18 cellular contexts compared by ENCODE assay signal in genomic region chr1:198986041-198986440, GRCh38.
"Had no signal": no experiment of that assay in that cellular context is flagged by ENCODE, and none has a peak within 500 bp of the region (broad histone marks: within the 10 kb centered on the region; RNA-seq: fewer than 3 reads in every experiment).

No MANE protein-coding gene starts in this region.

- H3K36me3 Mint-ChIP-seq: memory B cell, T-cell had no signal

- H3K4me3 ChIP-seq: psoas muscle, transverse colon had no signal

- DNase-seq: activated CD4-positive, alpha-beta T cell treated with anti-CD3 and anti-CD28 coated beads for 48 hours; activated naive CD4-positive, alpha-beta T cell treated with anti-CD3 and anti-CD28 coated beads for 36 hours; effector memory CD8-positive, alpha-beta T cell; erythroblast; glutamatergic neuron; occipital lobe; psoas muscle; stimulated activated naive CD4-positive, alpha-beta T cell; substantia nigra; T-cell; T1000; transverse colon; WERI-Rb-1 had no signal

- H3K9me3 ChIP-seq: psoas muscle, transverse colon had no signal

- H3K27me3 ChIP-seq: transverse colon had no signal

- H3K27me3 Mint-ChIP-seq: central memory CD8-positive, alpha-beta T cell; dendritic cell treated with granulocyte-macrophage colony-stimulating factor and Interleukin-4, amounts not matched to agents 40 ng/mL and 50 ng/mL, for 4 days; memory B cell; T-cell had no signal

- H3K9me3 Mint-ChIP-seq: activated naive CD4-positive, alpha-beta T cell treated with anti-CD3 and anti-CD28 coated beads for 36 hours; central memory CD8-positive, alpha-beta T cell; effector memory CD8-positive, alpha-beta T cell; memory B cell had no signal

- ATAC-seq: effector memory CD8-positive, alpha-beta T cell; psoas muscle; sciatic nerve; T-cell had no signal

- H3K27ac ChIP-seq: psoas muscle, transverse colon, WERI-Rb-1 had no signal

- H3K4me1 ChIP-seq: psoas muscle, transverse colon had no signal

- H3K4me3 Mint-ChIP-seq: activated naive CD4-positive, alpha-beta T cell treated with anti-CD3 and anti-CD28 coated beads for 36 hours; central memory CD8-positive, alpha-beta T cell; dendritic cell treated with granulocyte-macrophage colony-stimulating factor and Interleukin-4, amounts not matched to agents 40 ng/mL and 50 ng/mL, for 4 days; effector memory CD8-positive, alpha-beta T cell; memory B cell; natural killer cell treated with Interleukin-12 subunit alpha and Interleukin-12 subunit beta and Interleukin-15 and Interleukin-18, amount 100 ng/mL, for 72 hours; T-cell had no signal

- H3K36me3 ChIP-seq: transverse colon, WERI-Rb-1 had no signal

- H3K27ac Mint-ChIP-seq: activated naive CD4-positive, alpha-beta T cell treated with anti-CD3 and anti-CD28 coated beads for 36 hours; dendritic cell treated with granulocyte-macrophage colony-stimulating factor and Interleukin-4, amounts not matched to agents 40 ng/mL and 50 ng/mL, for 4 days; effector memory CD8-positive, alpha-beta T cell; memory B cell; natural killer cell treated with Interleukin-12 subunit alpha and Interleukin-12 subunit beta and Interleukin-15 and Interleukin-18, amount 100 ng/mL, for 72 hours had no signal

- H3K4me1 Mint-ChIP-seq: central memory CD8-positive, alpha-beta T cell; T-cell had no signal
